30 cellular contexts compared by ENCODE assay signal in genomic region chr9:14106699-14107098, GRCh38.
DNase-seq lines count a peak whose midpoint lies in the region; ATAC-seq, FAIRE-seq and TF ChIP-seq lines count a peak whose summit lies in the region.
"Had no signal": no experiment of that assay in that cellular context is flagged by ENCODE, and none has a peak within 500 bp of the region (broad histone marks: within the 10 kb centered on the region; RNA-seq: fewer than 3 reads in every experiment).

No MANE protein-coding gene starts in this region.

- H3K9ac ChIP-seq in H1 (replicated peaks in 1 of 4; ENCODE audit: extremely low read depth in 1 of 4, low read depth in 3 of 4, low read length in 3 of 4) = no peak overlapping the region

- no peak overlapping the region for H2BK120ac ChIP-seq in H1 (replicated peaks; ENCODE audit: low read depth, low read length)

- H3K56ac ChIP-seq in H1 (replicated peaks; ENCODE audit: insufficient read length, low read depth, low read length) = no peak overlapping the region

- H2BK15ac ChIP-seq in H1 (ENCODE audit: low read length) = no peak overlapping the region

- H3K79me1 ChIP-seq in H1 (ENCODE audit: low read depth, low read length) = no peaks in the 10 kb centered on the region

- no peak overlapping the region for H2AFZ ChIP-seq in H1 (ENCODE audit: low read length)
- H2AFZ ChIP-seq: PC-9 had no signal

- H3K4me2 ChIP-seq in H1 (ENCODE audit: insufficient read depth in 1 of 2, low read depth in 2 of 2, low read length in 2 of 2) = no peak overlapping the region
- H3K4me2 ChIP-seq: PC-9 had no signal

- no peak for ATAC-seq in GM21723 (IDR thresholded peaks at IDR 0.05; ENCODE audit: unreplicated experiment)
- ATAC-seq: activated naive CD8-positive, alpha-beta T cell treated with anti-CD3 and anti-CD28 coated beads, Interleukin-2, amount 50 U/mL, for 24 hours; effector memory CD8-positive, alpha-beta T cell; GM12878; naive thymus-derived CD4-positive, alpha-beta T cell; Right ventricle myocardium inferior; SK-N-SH treated with all-trans-retinoic acid at 6 μM for 48 hours; stimulated activated memory B cell treated with anti-CD40 and anti-IgM and Interleukin-4, amounts not matched to agents 10 μg/mL and 1 μg/mL and 100 μg/mL, for 72 hours had no signal

- H2BK12ac ChIP-seq in H1 (ENCODE audit: low read depth, low read length) = no peak overlapping the region

- POLR2A ChIA-PET in HEK293 (lab: Yijun Ruan, JAX) = no interaction called here
- POLR2A ChIA-PET in H1 (lab: Charles Lee; ENCODE audit: partially characterized antibody) = no interaction called here

- no peak for TF ChIP-seq EP300 in H1 (IDR thresholded peaks at IDR 0.05; ENCODE audit: borderline replicate concordance in 1 of 2, low read depth in 2 of 2, low read length in 2 of 2)

- H4K8ac ChIP-seq in H1 (ENCODE audit: extremely low read depth, insufficient read depth, low read length) = no peak overlapping the region

- H4K5ac ChIP-seq in H1 (ENCODE audit: insufficient read length, low read depth, low read length) = no peak overlapping the region

- no peak for TF ChIP-seq RAD21 in H1 (IDR thresholded peaks at IDR 0.05 in 1 of 2, conservative IDR thresholded peaks at IDR 0.05 in 1 of 2; ENCODE audit: low read depth in 2 of 2, low read length in 2 of 2)

- H3K9me3 ChIP-seq in HEK293 (ENCODE audit: control insufficient read depth, insufficient read depth, low read depth, low read length) = no peaks in the 10 kb centered on the region
- no peaks in the 10 kb centered on the region for H3K9me3 ChIP-seq in H1 (ENCODE audit: insufficient read depth in 2 of 2, low read depth in 1 of 2, low read length in 1 of 2)
- H3K9me3 ChIP-seq: BE2C had no signal

- no peak overlapping the region for H3K4ac ChIP-seq in H1 (replicated peaks; ENCODE audit: insufficient read length, low read depth, low read length)

- H3K23ac ChIP-seq in H1 (ENCODE audit: insufficient read length) = no peak overlapping the region

- CTCF ChIA-PET in HEK293 (lab: Yijun Ruan, JAX) (interaction anchor here (1.0 to 1.6 kb wide), 2 partner anchors 95 to 246 kb away, joined by 3 to 4 read pairs; no protein-coding TSS in a partner anchor), H1 (lab: Charles Lee; ENCODE audit: partially characterized antibody) (interaction anchor here (0.6 to 1.0 kb wide), 2 partner anchors 35 to 665 kb away, joined by 3 to 4 read pairs; no protein-coding TSS in a partner anchor)

- H4K20me1 ChIP-seq in H1 (replicated peaks in 1 of 2; ENCODE audit: control insufficient read depth in 1 of 2, insufficient read depth in 2 of 2, low read length in 2 of 2) = no peaks in the 10 kb centered on the region

- DNase-seq in NCI-H2081 treated with DMSO at 0.1 percent for 48 hours (lab: John Stamatoyannopoulos, UW) (peak; percentile 62), H1 (ENCODE audit: low read depth in 1 of 2, low spot score in 2 of 2) (no peak), HUDEP-2 (lab: John Stamatoyannopoulos, UW; ENCODE audit: unreplicated experiment in 76 of 76) (no peak), SHP77 (lab: John Stamatoyannopoulos, UW) (no peak), NCI-H82 treated with DMSO at 0.1 percent for 48 hours (lab: John Stamatoyannopoulos, UW; ENCODE audit: unreplicated experiment) (no peak)
- DNase-seq: ACHN; activated CD4-positive, alpha-beta T cell treated with anti-CD3 and anti-CD28 coated beads, Interleukin-2, amount 50 U/mL, for 48 hours; activated CD4-positive, CD25-positive, alpha-beta regulatory T cell treated with anti-CD3 and anti-CD28 coated beads, Interleukin-2, amount 50 U/mL, for 72 hours; activated naive CD4-positive, alpha-beta T cell; activated naive CD8-positive, alpha-beta T cell treated with anti-CD3 and anti-CD28 coated beads, Interleukin-2, amount 50 U/mL, for 24 hours; BE2C; CD8-positive, alpha-beta memory T cell; central memory CD4-positive, alpha-beta T cell; DMS 273 treated with DMSO at 0.1 percent for 48 hours; effector memory CD8-positive, alpha-beta T cell; glutamatergic neuron; left ventricle myocardium superior; naive thymus-derived CD4-positive, alpha-beta T cell; nucleus accumbens; PC-9; stimulated activated CD4-positive, alpha-beta T cell treated with anti-CD3 and anti-CD28 coated beads, Interleukin-15, amount 100 ng/mL, for 24 hours; substantia nigra had no signal

- H2AK5ac ChIP-seq in H1 (ENCODE audit: low read depth, low read length) = no peak overlapping the region

- no peak overlapping the region for H3K14ac ChIP-seq in H1 (ENCODE audit: insufficient read length)

- FAIRE-seq in H1 (lab: Jason Lieb, UNC) = peak; percentile 13
- FAIRE-seq: GM12878, TTC549 had no signal

- no peaks in the 10 kb centered on the region for H3K23me2 ChIP-seq in H1 (ENCODE audit: low read depth, low read length)

- no peaks in the 10 kb centered on the region for H3K79me2 ChIP-seq in H1 (ENCODE audit: control insufficient read depth in 1 of 2, insufficient read depth in 2 of 2, low read length in 2 of 2)

- H3K4me3 ChIP-seq in HEK293 (ENCODE audit: low read depth, low read length) (no peak overlapping the region), H1 (ENCODE audit: extremely low read depth in 1 of 4, insufficient read depth in 2 of 4, low read depth in 3 of 4, low read length in 4 of 4) (no peak overlapping the region)
- H3K4me3 ChIP-seq: GM12878, PC-9 had no signal

- peaks cover 5% of the 10 kb centered on the region; the same call in 1 of the 2 replicates for H3K4me1 ChIP-seq in HEK293 (ENCODE audit: control insufficient read depth, insufficient read depth, low read length)
- H3K4me1 ChIP-seq in H1 (replicated peaks in 1 of 4; ENCODE audit: control insufficient read depth in 3 of 4, insufficient read depth in 4 of 4, low read length in 3 of 4) = peaks cover 0 to 13% (median 5%) of the 10 kb centered on the region in 4 experiments; a peak in 5 of 7 replicates

- no peak overlapping the region for H2BK20ac ChIP-seq in H1 (ENCODE audit: low read length)

- TF ChIP-seq POLR2A in H1 (IDR thresholded peaks at IDR 0.05; ENCODE audit: control extremely low read depth in 1 of 2, low read depth in 2 of 2, low read length in 2 of 2) = no peak

- peaks cover 0 to under 1% of the 10 kb centered on the region in 2 experiments; a peak in 2 of 3 replicates for H3K36me3 ChIP-seq in HEK293 (ENCODE audit: control insufficient read depth in 2 of 2, insufficient read depth in 1 of 2, low read length in 2 of 2)
- no peaks in the 10 kb centered on the region for H3K36me3 ChIP-seq in H1 (ENCODE audit: control insufficient read depth in 2 of 4, insufficient read depth in 4 of 4, low read length in 3 of 4)

- no peak overlapping the region for H3K18ac ChIP-seq in H1 (ENCODE audit: extremely low read depth, low read length)

- no peak overlapping the region for H4K91ac ChIP-seq in H1 (replicated peaks; ENCODE audit: insufficient read length, low read length)

- no peak overlapping the region for H2BK5ac ChIP-seq in H1 (ENCODE audit: low read depth, low read length)

- TF ChIP-seq CTCF in 22Rv1 (IDR thresholded peaks at IDR 0.05) = no peak
- TF ChIP-seq CTCF in HEK293 (tag by site-specific recombination; IDR thresholded peaks at IDR 0.05) = no peak
- no peak for TF ChIP-seq CTCF in H1 (IDR thresholded peaks at IDR 0.05; ENCODE audit: control extremely low read depth in 1 of 3, insufficient read depth in 1 of 3, low read depth in 1 of 3, low read length in 3 of 3)

- H3K27me3 ChIP-seq in H1 (replicated peaks in 1 of 4; ENCODE audit: control insufficient read depth in 3 of 4, extremely low read depth in 1 of 4, insufficient read depth in 3 of 4, low read length in 3 of 4) = no peaks in the 10 kb centered on the region
- H3K27me3 ChIP-seq: BE2C had no signal

- 67% methylated on average over 2 of the region's 2 CpGs; no CpG with 5 or more reads in 1 of the 2 experiments for WGBS in H1 (ENCODE audit: extremely low coverage in 1 of 2, insufficient coverage in 1 of 2, insufficient read length in 1 of 2, insufficient replicate concordance in 2 of 2, low coverage in 1 of 2, low lambda C conversion rate in 2 of 2, missing lambda C conversion rate in 1 of 2), 2 experiments

- peak overlapping the region; percentile 85 for H3K27ac ChIP-seq in 22Rv1
- H3K27ac ChIP-seq in HEK293 (ENCODE audit: extremely low read depth, low read depth, low read length) = no peak overlapping the region
- no peak overlapping the region for H3K27ac ChIP-seq in H1 (ENCODE audit: low read depth, low read length)
- H3K27ac ChIP-seq: PC-9 had no signal

TF ChIP-seq in HEK293, 187 proteins besides CTCF, POLR2A, EP300 and RAD21 (continues in another document):
- TF ChIP-seq PRDM6 (tag by site-specific recombination; IDR thresholded peaks at IDR 0.05) = peak; percentile 32

TF ChIP-seq in H1, 55 proteins besides CTCF, POLR2A, EP300 and RAD21:
- TF ChIP-seq EGR1 (IDR thresholded peaks at IDR 0.05; ENCODE audit: borderline replicate concordance, low read depth, low read length) (no peak), HDAC2 (IDR thresholded peaks at IDR 0.05; ENCODE audit: borderline replicate concordance in 1 of 2, low read depth in 2 of 2, low read length in 2 of 2) (no peak), TBP (IDR thresholded peaks at IDR 0.05; ENCODE audit: low read depth, low read length) (no peak), RXRA (IDR thresholded peaks at IDR 0.05; ENCODE audit: insufficient read depth, low read depth, low read length) (no peak), RNF2 (IDR thresholded peaks at IDR 0.05; ENCODE audit: borderline replicate concordance, low read depth, low read length, missing control alignments, poor library complexity, severe bottlenecking) (no peak), SUZ12 (IDR thresholded peaks at IDR 0.05; ENCODE audit: low read length) (no peak), JUN (IDR thresholded peaks at IDR 0.05; ENCODE audit: low read depth, low read length) (no peak), YY1 (IDR thresholded peaks at IDR 0.05; ENCODE audit: low read depth, low read length) (no peak), CBX5 (IDR thresholded peaks at IDR 0.05; ENCODE audit: low read depth, low read length) (no peak), TCF12 (IDR thresholded peaks at IDR 0.05; ENCODE audit: low read depth, low read length) (no peak), E2F6 (IDR thresholded peaks at IDR 0.05) (no peak)
